ENCODE assay signal across 28 cellular contexts in genomic region chr1:228453614-228454013, GRCh38. TPM values are rescaled to one million over a fixed set of nuclear protein-coding genes. Genes with fewer than 3 reads are reported as not detected.
"Had no signal": no experiment of that assay in that cellular context is flagged by ENCODE, and none has a peak within 500 bp of the region (broad histone marks: within the 10 kb centered on the region; RNA-seq: fewer than 3 reads in every experiment).

No MANE protein-coding gene starts in this region.

- H3K27me3 ChIP-seq: breast epithelium, pancreas, tibial nerve, uterus had no signal

- H3K27ac Mint-ChIP-seq: activated CD8-positive, alpha-beta T cell treated with anti-CD3 and anti-CD28 coated beads for 36 hours; WTC11 had no signal

- H3K4me1 ChIP-seq: breast epithelium, uterus had no signal

- H3K4me3 Mint-ChIP-seq: activated CD4-positive, alpha-beta T cell treated with anti-CD3 and anti-CD28 coated beads, Interleukin-2, amount 10 ng/mL, durations not matched to agents 7 days and 5 days; activated CD8-positive, alpha-beta T cell treated with anti-CD3 and anti-CD28 coated beads for 36 hours; mesothelial cell of epicardium; naive B cell; WTC11 had no signal

- H3K36me3 ChIP-seq: breast epithelium, gastroesophageal sphincter, pancreas, suprapubic skin, tibial nerve, uterus had no signal

- H3K27ac ChIP-seq: breast epithelium, gastroesophageal sphincter, pancreas, psoas muscle, suprapubic skin, tibial nerve, uterus had no signal

- H3K9me3 ChIP-seq: breast epithelium, gastroesophageal sphincter, pancreas, psoas muscle, suprapubic skin, tibial nerve, uterus had no signal

- H3K36me3 Mint-ChIP-seq: mesothelial cell of epicardium, naive B cell had no signal

- H3K9me3 Mint-ChIP-seq: activated CD4-positive, alpha-beta T cell treated with anti-CD3 and anti-CD28 coated beads, Interleukin-2, amount 10 ng/mL, durations not matched to agents 7 days and 5 days; activated CD8-positive, alpha-beta T cell treated with anti-CD3 and anti-CD28 coated beads for 36 hours; activated T-helper 1 cell treated with anti-CD3 and anti-CD28 coated beads, Interleukin-12 subunit alpha, Interleukin-12 subunit beta, Interleukin-2, Interleukin-4 antibody, amounts not matched to agents 30 ng/mL and 10 ng/mL and 1 ng/mL, durations not matched to agents 14 hours and 24 hours and 36 hours; mesothelial cell of epicardium; WTC11 had no signal

- H3K4me3 ChIP-seq: breast epithelium, gastroesophageal sphincter, pancreas, psoas muscle, suprapubic skin, tibial nerve, uterus had no signal

- DNase-seq: activated CD4-positive, alpha-beta T cell treated with anti-CD3 and anti-CD28 coated beads for 1 hour; activated CD4-positive, alpha-beta T cell treated with anti-CD3 and anti-CD28 coated beads, Interleukin-2, amount 10 ng/mL, durations not matched to agents 7 days and 5 days; activated CD8-positive, alpha-beta T cell treated with anti-CD3 and anti-CD28 coated beads for 36 hours; activated gamma-delta T cell treated with Interleukin-2 at 50 U/mL for 16 hours; activated naive CD4-positive, alpha-beta T cell treated with anti-CD3 and anti-CD28 coated beads, Interleukin-2, amount 50 U/mL, for 16 hours; activated T-cell treated with anti-CD3 and anti-CD28 coated beads for 4 hours; central memory CD4-positive, alpha-beta T cell; head of caudate nucleus; hippocampal formation; left colon; mammary epithelial cell; naive B cell; nucleus accumbens; pancreas; psoas muscle; stimulated activated CD4-positive, alpha-beta T cell treated with anti-CD3 and anti-CD28 coated beads, Interleukin-15, amount 100 ng/mL, for 24 hours; stimulated activated CD4-positive, alpha-beta T cell treated with anti-CD3 and anti-CD28 coated beads, Interleukin-2, amount 100 ng/mL, for 24 hours; stimulated activated naive CD4-positive, alpha-beta T cell; T-helper 2 cell; uterus had no signal

- ATAC-seq: activated CD8-positive, alpha-beta T cell treated with anti-CD3 and anti-CD28 coated beads for 36 hours; gastroesophageal sphincter; left colon; pancreas; psoas muscle; WTC11 had no signal

RNA-seq across cellular contexts. Expression of gene TRIM17, which starts 37.0 kb away (rescaled TPM):
- total RNA-seq: endothelial cell of umbilical vein, gastroesophageal sphincter, psoas muscle had no signal
- polyA plus RNA-seq: endothelial cell of umbilical vein had no signal
